In the genomic region with DNA sequence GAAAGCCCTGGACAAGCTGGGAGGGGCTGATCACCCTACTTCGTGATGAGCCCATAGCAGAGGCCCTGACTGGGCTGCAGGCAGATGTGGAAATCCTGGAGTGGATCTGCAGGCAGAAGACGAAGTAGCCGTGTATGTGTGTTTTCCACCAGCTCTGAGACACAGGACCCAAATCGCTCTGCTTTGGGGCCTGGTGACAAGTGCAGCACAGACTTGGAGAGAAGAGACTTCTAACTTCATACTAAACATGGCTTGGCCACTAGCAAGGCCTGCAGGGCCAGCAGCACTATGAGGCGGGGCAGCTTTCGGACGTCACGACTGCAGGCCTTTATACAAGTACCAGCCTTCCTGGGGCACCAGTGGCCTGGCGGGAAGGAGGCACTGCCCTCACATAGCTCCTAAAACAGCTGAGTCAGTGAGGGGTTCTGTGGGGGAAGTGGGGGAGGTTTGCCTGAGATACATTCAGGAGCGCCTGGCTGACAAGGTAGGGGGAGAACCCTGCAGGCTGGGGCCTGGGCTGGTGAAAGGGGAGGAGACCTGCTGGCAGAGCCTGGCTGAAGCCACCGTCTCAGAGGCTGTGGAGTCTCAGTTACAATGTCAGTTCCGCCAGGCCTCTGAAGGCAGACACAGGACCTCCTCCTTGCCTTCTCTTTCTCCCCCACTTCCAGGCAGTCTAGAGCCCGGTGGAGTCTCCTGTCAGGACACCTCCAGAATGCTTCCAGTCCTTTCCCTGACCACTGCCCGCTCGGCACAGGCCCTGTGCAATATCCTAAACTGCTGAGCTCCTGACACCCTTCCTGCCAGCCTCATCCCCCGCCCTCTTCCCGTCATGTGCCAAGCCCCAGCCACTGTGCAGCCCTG, we compare ENCODE assay signal across 32 cellular contexts.
DNase-seq lines count a peak whose midpoint lies in the region; ATAC-seq, FAIRE-seq and TF ChIP-seq lines count a peak whose summit lies in the region.
"Had no signal": no experiment of that assay in that cellular context is flagged by ENCODE, and none has a peak within 500 bp of the region (broad histone marks: within the 10 kb centered on the region; RNA-seq: fewer than 3 reads in every experiment).

No MANE protein-coding gene starts in this region.

- H2AFZ ChIP-seq in H9 (ENCODE audit: low read length) (no peak overlapping the region), HepG2 (ENCODE audit: low read length) (no peak overlapping the region), trophoblast cell (ENCODE audit: insufficient read depth, low read length, poor library complexity) (peak overlapping the region; percentile 50)

- no peaks in the 10 kb centered on the region for H3K79me1 ChIP-seq in H9 (ENCODE audit: insufficient read depth, low read depth, low read length, poor library complexity, severe bottlenecking)
- H3K79me1 ChIP-seq in trophoblast cell (ENCODE audit: low read length) = peaks cover 44% of the 10 kb centered on the region

- TF ChIP-seq RAD21 in HepG2 (CRISPR knock-in tag; IDR thresholded peaks at IDR 0.05) = no peak

- no peak overlapping the region for H4K5ac ChIP-seq in H9 (ENCODE audit: insufficient read length, low read depth, low read length)

- H3K9me3 ChIP-seq in H9 (ENCODE audit: control insufficient read depth, low read depth, low read length) = no peaks in the 10 kb centered on the region
- H3K9me3 ChIP-seq in HepG2 (ENCODE audit: low read length) = no peaks in the 10 kb centered on the region; the same call in 1 of the 2 replicates
- H3K9me3 ChIP-seq in trophoblast cell (ENCODE audit: insufficient read depth, low read depth, low read length) = no peaks in the 10 kb centered on the region
- H3K9me3 ChIP-seq: neutrophil, prostate gland had no signal

- H4K8ac ChIP-seq in H9 (replicated peaks; ENCODE audit: insufficient read length, low read depth, low read length) (no peak overlapping the region), trophoblast cell (ENCODE audit: low read depth, low read length) (peak overlapping the region; percentile 38)

- TF ChIP-seq POLR2A in HepG2 (IDR thresholded peaks at IDR 0.05; ENCODE audit: insufficient read depth in 1 of 2, low read depth in 2 of 2, low read length in 2 of 2) = no peak

- peak; percentile 77 for ATAC-seq in WTC11
- ATAC-seq in HepG2 = peak; percentile 79
- ATAC-seq in GM18907 (IDR thresholded peaks at IDR 0.05; ENCODE audit: unreplicated experiment) = no peak
- ATAC-seq: GM12878; HCT116; SK-N-SH treated with all-trans-retinoic acid at 6 μM for 48 hours; stimulated activated memory B cell treated with anti-CD40 and anti-IgM and Interleukin-4, amounts not matched to agents 10 μg/mL and 1 μg/mL and 100 μg/mL, for 72 hours had no signal

- CTCF ChIA-PET in WTC11 (lab: Charles Lee) = interaction anchor here (0.9 to 3.8 kb wide), 6 partner anchors 12 to 236 kb away, joined by 3 to 18 read pairs (median 6); no protein-coding TSS in a partner anchor
- CTCF ChIA-PET in HepG2 (lab: Yijun Ruan, JAX; ENCODE audit: low intra/inter-chr PET ratio, low total read pairs) = no interaction called here

- H3K4me1 ChIP-seq in H9 (ENCODE audit: insufficient read depth, low read length) = no peaks in the 10 kb centered on the region
- H3K4me1 ChIP-seq in HepG2 (ENCODE audit: insufficient read depth, low read length) = peaks cover 20% of the 10 kb centered on the region
- peaks cover 38 to 40% of the 10 kb centered on the region in 2 experiments for H3K4me1 ChIP-seq in trophoblast cell (ENCODE audit: control insufficient read depth in 1 of 2, insufficient read depth in 2 of 2, low read length in 2 of 2)
- H3K4me1 ChIP-seq: Caco-2, prostate gland had no signal

- no peak overlapping the region for H2BK20ac ChIP-seq in H9 (ENCODE audit: low read depth, low read length, poor library complexity, severe bottlenecking)

- no peaks in the 10 kb centered on the region for H3K79me2 ChIP-seq in H9 (ENCODE audit: insufficient read depth, low read length)
- no peaks in the 10 kb centered on the region for H3K79me2 ChIP-seq in HepG2 (ENCODE audit: insufficient read depth, low read length)
- peaks cover 4% of the 10 kb centered on the region for H3K79me2 ChIP-seq in trophoblast cell (ENCODE audit: control insufficient read depth, insufficient read depth, low read length, poor library complexity)

- H2BK12ac ChIP-seq in H9 (ENCODE audit: insufficient read length, low read depth, low read length) (no peak overlapping the region), trophoblast cell (ENCODE audit: low read length) (peak overlapping the region; percentile 80)

- TF ChIP-seq EP300 in HepG2 (IDR thresholded peaks at IDR 0.05; ENCODE audit: low read depth in 2 of 2, low read length in 2 of 2) (no peak), HepG2 (CRISPR knock-in tag; IDR thresholded peaks at IDR 0.05; ENCODE audit: borderline replicate concordance) (no peak)

- H3K4me3 Mint-ChIP-seq in H9 (no peak overlapping the region; a peak in 1 of 5 replicates), WTC11 (no peak overlapping the region)
- H3K4me3 Mint-ChIP-seq: activated naive CD8-positive, alpha-beta T cell; stimulated activated memory B cell treated with anti-CD40 and anti-IgM and Interleukin-4, amounts not matched to agents 10 μg/mL and 1 μg/mL and 100 μg/mL, for 72 hours had no signal

- H3K4me2 ChIP-seq in H9 (ENCODE audit: insufficient read depth, insufficient read length, low read length) = no peak overlapping the region
- peak overlapping the region; percentile 58 for H3K4me2 ChIP-seq in HepG2 (ENCODE audit: low read depth, low read length)
- H3K4me2 ChIP-seq in trophoblast cell (ENCODE audit: low read length) = no peak overlapping the region
- H3K4me2 ChIP-seq: BLaER1 treated with 17β-estradiol and CSF1 and Interleukin-3, amounts not matched to agents 10 nM and 100 nM; smooth muscle cell had no signal

- H2BK5ac ChIP-seq in H9 (ENCODE audit: insufficient read length, low read length) = no peak overlapping the region
- H2BK5ac ChIP-seq in trophoblast cell (ENCODE audit: low read depth, low read length, poor library complexity) = peak overlapping the region; percentile 42

- H3K56ac ChIP-seq in H9 (ENCODE audit: insufficient read length, low read depth, low read length) = no peak overlapping the region

- H3K23ac ChIP-seq in H9 (ENCODE audit: insufficient read length, low read depth, low read length) (no peak overlapping the region), trophoblast cell (ENCODE audit: low read length) (no peak overlapping the region)

- H3K27me3 ChIP-seq in H9 (ENCODE audit: insufficient read depth, low read length) (no peaks in the 10 kb centered on the region), HepG2 (ENCODE audit: control insufficient read depth in 1 of 2, insufficient read depth in 2 of 2, low read length in 2 of 2) (peaks cover 3 to 28% of the 10 kb centered on the region in 2 experiments), trophoblast cell (ENCODE audit: insufficient read depth, low read length) (no peaks in the 10 kb centered on the region)
- H3K27me3 ChIP-seq: ascending aorta; BLaER1 treated with 17β-estradiol and CSF1 and Interleukin-3, amounts not matched to agents 10 nM and 100 nM; neutrophil had no signal

- H3K23me2 ChIP-seq in H9 (ENCODE audit: insufficient read length, low read depth, low read length, poor library complexity, severe bottlenecking) = no peaks in the 10 kb centered on the region

- peak overlapping the region; percentile 13 for H4K12ac ChIP-seq in trophoblast cell (ENCODE audit: low read depth, low read length)

- POLR2A ChIA-PET in WTC11 (lab: Charles Lee) = no interaction called here
- POLR2A ChIA-PET in HepG2 (lab: Yijun Ruan, JAX) = no interaction called here

- H3K27me3 Mint-ChIP-seq in H9 (ENCODE audit: low read depth) (peaks cover 2% of the 10 kb centered on the region), WTC11 (ENCODE audit: low read depth) (no peaks in the 10 kb centered on the region)

- H3K4me1 Mint-ChIP-seq in H9 (peaks cover 8 to 11% of the 10 kb centered on the region in 2 experiments), WTC11 (peaks cover 16% of the 10 kb centered on the region)
- H3K4me1 Mint-ChIP-seq: stimulated activated memory B cell treated with anti-CD40 and anti-IgM and Interleukin-4, amounts not matched to agents 10 μg/mL and 1 μg/mL and 100 μg/mL, for 72 hours had no signal

- H2AK5ac ChIP-seq in H9 (ENCODE audit: insufficient read length, low read length) = no peak overlapping the region
- peak overlapping the region; percentile 78 for H2AK5ac ChIP-seq in trophoblast cell (ENCODE audit: low read length)

- no TSS peak for BruUV-seq in HepG2 (replicated peaks; lab: Mats Ljungman, UMichigan)

- H3K9me3 Mint-ChIP-seq in H9 (peaks cover 19 to 20% of the 10 kb centered on the region in 2 experiments), WTC11 (peaks cover 23% of the 10 kb centered on the region)

- H3K14ac ChIP-seq in H9 (ENCODE audit: insufficient read depth, low read length) = no peak overlapping the region
- peak overlapping the region; percentile 67 for H3K14ac ChIP-seq in trophoblast cell (ENCODE audit: low read length)

- no peak overlapping the region for H4K91ac ChIP-seq in H9 (ENCODE audit: insufficient read length, low read depth, low read length)
- peak overlapping the region; percentile 81 for H4K91ac ChIP-seq in trophoblast cell (ENCODE audit: low read depth, low read length)

- in situ Hi-C loops in HepG2 (cut with HindIII; ENCODE audit: extremely low pct_ligation_motif_present, low pct_unique_long_range_greater_than_20kb) = no loop called here

- H4K20me1 ChIP-seq in H9 (ENCODE audit: control insufficient read depth, insufficient read depth, insufficient read length) = no peaks in the 10 kb centered on the region
- H4K20me1 ChIP-seq in HepG2 (ENCODE audit: insufficient read depth, low read length) = no peaks in the 10 kb centered on the region
- H4K20me1 ChIP-seq: BLaER1 treated with 17β-estradiol and CSF1 and Interleukin-3, amounts not matched to agents 10 nM and 100 nM had no signal

- intact Hi-C loops in HepG2 (cut with micrococcal nuclease; ENCODE audit: unreplicated experiment) = no loop called here

- DNase-seq in H9 (no peak), WTC11 (ENCODE audit: low spot score) (no peak), HepG2 (ENCODE audit: low spot score) (no peak), trophoblast cell (no peak), DMS79 (lab: John Stamatoyannopoulos, UW) (no peak), H4 (ENCODE audit: low spot score) (no peak)
- no peak for DNase-seq in effector CD8-positive, alpha-beta T cell (lab: John Stamatoyannopoulos, UW)
- DNase-seq: ACHN; activated CD4-positive, alpha-beta T cell treated with anti-CD3 and anti-CD28 coated beads, Interleukin-2, amount 50 U/mL, for 1 hour; activated CD8-positive, alpha-beta memory T cell treated with anti-CD3 and anti-CD28 coated beads, Interleukin-2, amount 50 U/mL, for 48 hours; Caco-2; caudate nucleus; DND-41; glutamatergic neuron; MM.1S; NCI-H1417; NCI-H2081 treated with DMSO at 0.1 percent for 48 hours; NCI-H82 had no signal

- H3K27ac ChIP-seq in H9 (ENCODE audit: insufficient read length, low read depth, low read length) = no peak overlapping the region
- H3K27ac ChIP-seq in HepG2 (ENCODE audit: extremely low read length, insufficient read depth, low read length) = no peak overlapping the region
- H3K27ac ChIP-seq in trophoblast cell (ENCODE audit: low read depth, low read length) = peak overlapping the region; percentile 81
- H3K27ac ChIP-seq: ascending aorta, neutrophil, prostate gland, RWPE1, VCaP had no signal

- no peak overlapping the region for H3K18ac ChIP-seq in H9 (ENCODE audit: insufficient read length, low read depth, low read length)
- peak overlapping the region; percentile 73 for H3K18ac ChIP-seq in trophoblast cell (ENCODE audit: low read length)

- H3K9ac ChIP-seq in H9 (ENCODE audit: extremely low read depth, insufficient read length, low read length) = no peak overlapping the region
- no peak overlapping the region for H3K9ac ChIP-seq in HepG2 (ENCODE audit: insufficient read depth, low read depth, low read length)
- no peak overlapping the region for H3K9ac ChIP-seq in trophoblast cell (ENCODE audit: low read length)
- H3K9ac ChIP-seq: BLaER1 treated with 17β-estradiol and CSF1 and Interleukin-3, amounts not matched to agents 10 nM and 100 nM had no signal

- WGBS in H9 (ENCODE audit: extremely low coverage, insufficient read length, low lambda C conversion rate) = no CpG with 5 or more reads among the region's 17 CpGs
- WGBS in HepG2 (ENCODE audit: low lambda C conversion rate) = 42% methylated on average over 10 of the region's 17 CpGs
- no CpG with 5 or more reads among the region's 17 CpGs for WGBS in trophoblast cell (ENCODE audit: extremely low coverage, insufficient coverage, insufficient read length)

- H2BK120ac ChIP-seq in H9 (ENCODE audit: low read depth, low read length, poor library complexity, severe bottlenecking) (no peak overlapping the region), trophoblast cell (ENCODE audit: insufficient read depth, low read length, poor library complexity) (peak overlapping the region; percentile 88)

- no peak overlapping the region for H3T11ph ChIP-seq in H9 (ENCODE audit: low read length)

- H3K4me3 ChIP-seq in HepG2 (replicated peaks in 1 of 3; ENCODE audit: insufficient read depth in 1 of 3, low read depth in 2 of 3, low read length in 3 of 3) (peak overlapping the region in 1 of 3 experiments; percentile 49; a peak in 2 of 6 replicates), trophoblast cell (ENCODE audit: low read depth, low read length) (no peak overlapping the region)
- H3K4me3 ChIP-seq: ascending aorta; BLaER1 treated with 17β-estradiol and CSF1 and Interleukin-3, amounts not matched to agents 10 nM and 100 nM; GM12878; prostate gland; smooth muscle cell had no signal

- H3K36me3 ChIP-seq in HepG2 (replicated peaks in 1 of 2; ENCODE audit: control insufficient read depth in 1 of 2, insufficient read depth in 2 of 2, low read length in 2 of 2) = no peaks in the 10 kb centered on the region
- H3K36me3 ChIP-seq in trophoblast cell (ENCODE audit: control insufficient read depth in 1 of 2, insufficient read depth in 2 of 2, low read length in 2 of 2) = no peaks in the 10 kb centered on the region
- H3K36me3 ChIP-seq: ascending aorta; BLaER1 treated with 17β-estradiol and CSF1 and Interleukin-3, amounts not matched to agents 10 nM and 100 nM; neutrophil; prostate gland had no signal

- no peak overlapping the region for H3K4ac ChIP-seq in H9 (ENCODE audit: low read depth, low read length)
- peak overlapping the region; percentile 65 for H3K4ac ChIP-seq in trophoblast cell (ENCODE audit: low read depth, low read length)

- peak overlapping the region in 2 of 3 experiments; percentile 38 to 83; a peak in 3 of 7 replicates for H3K27ac Mint-ChIP-seq in H9
- H3K27ac Mint-ChIP-seq in WTC11 = no peak overlapping the region; the same call in 1 of the 2 replicates
- H3K27ac Mint-ChIP-seq: activated naive CD8-positive, alpha-beta T cell; stimulated activated memory B cell treated with anti-CD40 and anti-IgM and Interleukin-4, amounts not matched to agents 10 μg/mL and 1 μg/mL and 100 μg/mL, for 72 hours had no signal

- H2BK15ac ChIP-seq in H9 (ENCODE audit: low read depth, low read length) = no peak overlapping the region

- H3K36me3 Mint-ChIP-seq in H9 (ENCODE audit: insufficient read depth in 1 of 3, low read depth in 3 of 3) (peaks cover 6 to 13% (median 11%) of the 10 kb centered on the region in 3 experiments; a peak in 6 of 7 replicates), WTC11 (peaks cover 13% of the 10 kb centered on the region)

- no peak for FAIRE-seq in HepG2 (lab: Jason Lieb, UNC)
- FAIRE-seq: endothelial cell of umbilical vein, GM12878 had no signal

- TF ChIP-seq CTCF in H9 (conservative IDR thresholded peaks at IDR 0.05) (no peak), WTC11 (IDR thresholded peaks at IDR 0.05) (no peak), HepG2 (CRISPR knock-in tag; IDR thresholded peaks at IDR 0.05) (no peak)
